8 cellular contexts compared by ENCODE assay signal in genomic region chr4:39638358-39639239, GRCh38. TPM values are rescaled to one million over a fixed set of nuclear protein-coding genes. Genes with fewer than 3 reads are reported as not detected.
A peak's percentile ranks its signal among the peaks of the same experiment; 100 is the strongest.
DNase-seq lines count a peak whose midpoint lies in the region; ATAC-seq and TF ChIP-seq lines count a peak whose summit lies in the region.

TSS of gene SMIM14 (minus strand) at chr4:39638865. CDS start at chr4:39605145, 33,720 bp downstream.

- H3K36me3 ChIP-seq in DOHH2 (ENCODE audit: control insufficient read depth, low read length) (no peaks in the 10 kb centered on the region), fibroblast of lung (ENCODE audit: control insufficient read depth, insufficient read depth, low read length) (no peaks in the 10 kb centered on the region)

- no peaks in the 10 kb centered on the region for H3K36me3 Mint-ChIP-seq in activated T-helper 2 cell treated with anti-CD3 and anti-CD28 coated beads, Interferon-gamma antibody, Interleukin-2, Interleukin-4, amounts not matched to agents 10 μg/mL and 5 μg/mL and 100 μg/mL, durations not matched to agents 14 hours and 24 hours and 36 hours (ENCODE audit: low read depth)
- H3K36me3 Mint-ChIP-seq in naive thymus-derived CD8-positive, alpha-beta T cell, result no peaks in the 10 kb centered on the region
- peaks cover 5 to 11% of the 10 kb centered on the region in 2 donors for H3K36me3 Mint-ChIP-seq in stimulated activated naive B cell treated with anti-CD40 and anti-IgM and Interleukin-4, amounts not matched to agents 10 μg/mL and 1 μg/mL and 100 μg/mL, for 72 hours

- H3K4me2 ChIP-seq in DOHH2 (ENCODE audit: low read length) (peak within 1 kb of the TSS; percentile 92), fibroblast of lung (ENCODE audit: extremely low read depth, insufficient read depth, low read length) (peak within 1 kb of the TSS; percentile 92)

- peaks cover 30% of the 10 kb centered on the region for H3F3A ChIP-seq in DOHH2 (ENCODE audit: control insufficient read depth, insufficient read depth)

- peaks cover 27% of the 10 kb centered on the region for H3K4me1 Mint-ChIP-seq in activated T-helper 2 cell treated with anti-CD3 and anti-CD28 coated beads, Interferon-gamma antibody, Interleukin-2, Interleukin-4, amounts not matched to agents 10 μg/mL and 5 μg/mL and 100 μg/mL, durations not matched to agents 14 hours and 24 hours and 36 hours (ENCODE audit: low read depth)
- peaks cover 11 to 50% (median 44%) of the 10 kb centered on the region in 4 donors for H3K4me1 Mint-ChIP-seq in naive thymus-derived CD8-positive, alpha-beta T cell
- H3K4me1 Mint-ChIP-seq in stimulated activated naive B cell treated with anti-CD40 and anti-IgM and Interleukin-4, amounts not matched to agents 10 μg/mL and 1 μg/mL and 100 μg/mL, for 72 hours, result peaks cover 25 to 62% of the 10 kb centered on the region in 2 donors

- H3K27me3 Mint-ChIP-seq in activated T-helper 2 cell treated with anti-CD3 and anti-CD28 coated beads, Interferon-gamma antibody, Interleukin-2, Interleukin-4, amounts not matched to agents 10 μg/mL and 5 μg/mL and 100 μg/mL, durations not matched to agents 14 hours and 24 hours and 36 hours (ENCODE audit: low read depth), result peaks cover 28% of the 10 kb centered on the region
- H3K27me3 Mint-ChIP-seq in naive thymus-derived CD8-positive, alpha-beta T cell, result no peaks in the 10 kb centered on the region
- no peaks in the 10 kb centered on the region for H3K27me3 Mint-ChIP-seq in stimulated activated naive B cell treated with anti-CD40 and anti-IgM and Interleukin-4, amounts not matched to agents 10 μg/mL and 1 μg/mL and 100 μg/mL, for 72 hours

- intact Hi-C loops in activated T-helper 2 cell treated with anti-CD3 and anti-CD28 coated beads, Interferon-gamma antibody, Interleukin-2, Interleukin-4, amounts not matched to agents 10 μg/mL and 5 μg/mL and 100 μg/mL, durations not matched to agents 14 hours and 24 hours and 36 hours (cut with micrococcal nuclease), result loop anchor here (1.0 to 5.0 kb wide), 6 partner anchors 60 to 1951 kb away; partner anchors contain the start of genes PDS5A, RELL1, UBE2K and WDR19

- H3K9me3 ChIP-seq in DOHH2 (ENCODE audit: control insufficient read depth, insufficient read depth, low read length), result no peaks in the 10 kb centered on the region
- no peaks in the 10 kb centered on the region for H3K9me3 ChIP-seq in fibroblast of lung (ENCODE audit: control insufficient read depth, insufficient read depth, low read depth, low read length)

- no peaks in the 10 kb centered on the region for H3K9me3 Mint-ChIP-seq in activated T-helper 2 cell treated with anti-CD3 and anti-CD28 coated beads, Interferon-gamma antibody, Interleukin-2, Interleukin-4, amounts not matched to agents 10 μg/mL and 5 μg/mL and 100 μg/mL, durations not matched to agents 14 hours and 24 hours and 36 hours
- no peaks in the 10 kb centered on the region for H3K9me3 Mint-ChIP-seq in naive thymus-derived CD8-positive, alpha-beta T cell
- no peaks in the 10 kb centered on the region for H3K9me3 Mint-ChIP-seq in stimulated activated naive B cell treated with anti-CD40 and anti-IgM and Interleukin-4, amounts not matched to agents 10 μg/mL and 1 μg/mL and 100 μg/mL, for 72 hours

- H3K79me2 ChIP-seq in DOHH2 (ENCODE audit: control insufficient read depth, low read length) (peaks cover 10% of the 10 kb centered on the region), fibroblast of lung (ENCODE audit: control insufficient read depth, insufficient read depth, low read length) (peaks cover 29% of the 10 kb centered on the region)

- no peaks in the 10 kb centered on the region for H3K9me2 ChIP-seq in DOHH2 (replicated peaks; ENCODE audit: control insufficient read depth, low read length)

- H3K9ac ChIP-seq in fibroblast of lung (ENCODE audit: insufficient read depth, low read length), result peak within 1 kb of the TSS; percentile 93

- POLR2A ChIA-PET in naive thymus-derived CD8-positive, alpha-beta T cell (lab: Charles Lee), result interaction anchor here (0.6 to 3.5 kb wide), 11 partner anchors 8 to 825 kb away, joined by 3 to 19 read pairs (median 6); partner anchors contain the start of genes LIAS, N4BP2, PDS5A and RPL9

- peak within 1 kb of the TSS; percentile 67 for H3K27ac Mint-ChIP-seq in activated T-helper 2 cell treated with anti-CD3 and anti-CD28 coated beads, Interferon-gamma antibody, Interleukin-2, Interleukin-4, amounts not matched to agents 10 μg/mL and 5 μg/mL and 100 μg/mL, durations not matched to agents 14 hours and 24 hours and 36 hours
- H3K27ac Mint-ChIP-seq in naive thymus-derived CD8-positive, alpha-beta T cell, result peak within 1 kb of the TSS; percentile 87 to 98 (median 96)
- H3K27ac Mint-ChIP-seq in stimulated activated naive B cell treated with anti-CD40 and anti-IgM and Interleukin-4, amounts not matched to agents 10 μg/mL and 1 μg/mL and 100 μg/mL, for 72 hours, result peak within 1 kb of the TSS; percentile 80

- no peaks in the 10 kb centered on the region for H4K20me1 ChIP-seq in DOHH2 (ENCODE audit: control insufficient read depth, insufficient read depth, low read depth, low read length)
- H4K20me1 ChIP-seq in fibroblast of lung (ENCODE audit: control insufficient read depth, extremely low read depth, insufficient read depth, low read length), result no peaks in the 10 kb centered on the region

- H3K27ac ChIP-seq in DOHH2 (ENCODE audit: low read depth, low read length), result peak within 1 kb of the TSS; percentile 74
- peak within 1 kb of the TSS; percentile 93 for H3K27ac ChIP-seq in fibroblast of lung (ENCODE audit: insufficient read depth, low read length)

- H3K4me3 ChIP-seq in DOHH2 (ENCODE audit: low read length) (peak within 1 kb of the TSS; percentile 91), fibroblast of lung (replicated peaks in 1 of 4; ENCODE audit: control extremely low read depth in 1 of 4, insufficient read depth in 1 of 4, low read depth in 3 of 4, low read length in 4 of 4) (peak within 1 kb of the TSS; percentile 81 to 100 (median 86))

- H3K4me1 ChIP-seq in DOHH2 (ENCODE audit: control insufficient read depth, low read length), result peaks cover 53% of the 10 kb centered on the region
- H3K4me1 ChIP-seq in fibroblast of lung (ENCODE audit: control insufficient read depth, extremely low read depth, insufficient read depth, low read length), result no peaks in the 10 kb centered on the region

- DNase-seq in Kasumi-1 (lab: John Stamatoyannopoulos, UW), result peak; percentile 87 to 89
- DNase-seq in RPMI8226, result peak; percentile 93
- DNase-seq in activated T-helper 2 cell treated with anti-CD3 and anti-CD28 coated beads, Interferon-gamma antibody, Interleukin-2, Interleukin-4, amounts not matched to agents 10 μg/mL and 5 μg/mL and 100 μg/mL, durations not matched to agents 14 hours and 24 hours and 36 hours (ENCODE audit: low spot score), result peak; percentile 86
- DNase-seq in fibroblast of lung (ENCODE audit: low read depth in 2 of 2), result peak; percentile 98 to 99
- DNase-seq in naive thymus-derived CD8-positive, alpha-beta T cell, result peak; percentile 81 to 93 (median 85)
- peak; percentile 93 for DNase-seq in stimulated activated naive B cell treated with anti-CD40 and anti-IgM and Interleukin-4, amounts not matched to agents 10 μg/mL and 1 μg/mL and 100 μg/mL, for 72 hours

- H2AFZ ChIP-seq in fibroblast of lung (ENCODE audit: low read length), result peak within 1 kb of the TSS; percentile 56

- H3K27me3 ChIP-seq in DOHH2 (ENCODE audit: control insufficient read depth, low read length), result peaks cover 6% of the 10 kb centered on the region
- H3K27me3 ChIP-seq in fibroblast of lung (ENCODE audit: control insufficient read depth, insufficient read depth, low read length), result no peaks in the 10 kb centered on the region

- peak within 1 kb of the TSS; percentile 86 for H3K4me3 Mint-ChIP-seq in activated T-helper 2 cell treated with anti-CD3 and anti-CD28 coated beads, Interferon-gamma antibody, Interleukin-2, Interleukin-4, amounts not matched to agents 10 μg/mL and 5 μg/mL and 100 μg/mL, durations not matched to agents 14 hours and 24 hours and 36 hours (ENCODE audit: low read depth)
- peak within 1 kb of the TSS; percentile 82 to 97 (median 92) for H3K4me3 Mint-ChIP-seq in naive thymus-derived CD8-positive, alpha-beta T cell
- peak within 1 kb of the TSS; percentile 90 to 97 for H3K4me3 Mint-ChIP-seq in stimulated activated naive B cell treated with anti-CD40 and anti-IgM and Interleukin-4, amounts not matched to agents 10 μg/mL and 1 μg/mL and 100 μg/mL, for 72 hours

- TF ChIP-seq CTCF in DOHH2 (IDR thresholded peaks at IDR 0.05; ENCODE audit: low read depth, low read length, poor library complexity, severe bottlenecking) (peak; percentile 9), fibroblast of lung (conservative IDR thresholded peaks at IDR 0.05 in 1 of 2, IDR thresholded peaks at IDR 0.05 in 1 of 2; ENCODE audit: low read depth in 1 of 2, low read length in 2 of 2) (no peak)

- peak; percentile 70 for ATAC-seq in GM21825 (IDR thresholded peaks at IDR 0.05; ENCODE audit: unreplicated experiment)
- ATAC-seq in naive thymus-derived CD8-positive, alpha-beta T cell, result peak; percentile 77 to 83
- ATAC-seq in stimulated activated naive B cell treated with anti-CD40 and anti-IgM and Interleukin-4, amounts not matched to agents 10 μg/mL and 1 μg/mL and 100 μg/mL, for 72 hours (replicated peaks), result peak; percentile 79 to 84

RNA-seq across cellular contexts. Expression of gene SMIM14, which starts in this region (rescaled TPM):
- total RNA-seq in activated T-helper 2 cell treated with anti-CD3 and anti-CD28 coated beads, Interferon-gamma antibody, Interleukin-2, Interleukin-4, amounts not matched to agents 10 μg/mL and 5 μg/mL and 100 μg/mL, durations not matched to agents 14 hours and 24 hours and 36 hours, result 1.7 and 1.9 TPM in 2 replicates
- 35.4 and 39.0 TPM in 2 replicates for total RNA-seq in fibroblast of lung
- 25.9 and 41.4 TPM in 2 replicates for polyA plus RNA-seq in fibroblast of lung
- polyA plus RNA-seq in fibroblast of lung (2012), result 20.6 and 31.7 TPM in 2 replicates
- 16.4 and 61.2 TPM in 2 replicates for polyA minus RNA-seq in fibroblast of lung (ENCODE audit: low replicate concordance)
- total RNA-seq in naive thymus-derived CD8-positive, alpha-beta T cell, result 10 to 100 TPM; 11.5 to 16.8 TPM
- polyA plus RNA-seq in naive thymus-derived CD8-positive, alpha-beta T cell, result 10 to 100 TPM; 36.5 to 51.9 (median 39.6) TPM

Comparison
In these comparisons a context has a peak if more than half of its experiments do, and no peak if none do; other contexts are left out.
1. Peak in every context shown above with its lines: DNase-seq, ATAC-seq, H3K4me3 ChIP-seq and H3K27ac ChIP-seq.